ENCODE assay signal across 7 cellular contexts in the genomic region with DNA sequence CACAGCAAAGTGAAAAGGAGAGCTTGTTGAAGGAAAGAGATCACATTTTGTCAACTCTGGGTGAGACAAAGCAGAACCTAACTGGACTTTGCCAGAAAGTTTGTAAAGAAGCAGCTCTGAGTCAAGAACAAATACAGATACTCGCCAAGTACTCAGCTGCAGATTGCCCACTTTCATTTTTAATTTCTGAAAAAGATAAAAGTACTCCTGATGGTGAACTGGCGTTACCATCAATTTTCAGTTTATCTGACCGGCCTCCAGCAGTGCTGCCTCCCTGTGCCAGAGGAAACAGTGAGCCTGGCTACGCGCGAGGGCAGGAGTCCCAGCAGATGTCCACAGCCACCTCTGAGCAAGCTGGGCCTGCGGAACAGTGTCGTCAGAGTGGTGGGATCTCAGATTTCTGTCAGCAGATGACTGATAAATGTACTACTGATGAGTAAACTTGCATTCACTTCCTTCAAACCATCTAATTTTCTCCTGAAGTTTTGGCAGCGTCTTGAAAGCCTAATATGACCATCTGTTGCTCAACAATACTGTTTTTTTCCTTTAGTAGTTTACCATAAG. TPM values are rescaled to one million over a fixed set of nuclear protein-coding genes. Genes with fewer than 3 reads are reported as not detected.
DNase-seq lines count a peak whose midpoint lies in the region; ATAC-seq, FAIRE-seq and TF ChIP-seq lines count a peak whose summit lies in the region.

No MANE protein-coding gene starts in this region.

- H3K4me3 ChIP-seq in ascending aorta = peak overlapping the region; percentile 18 to 34
- H3K4me3 ChIP-seq in lower leg skin (ENCODE audit: low read depth, poor library complexity, severe bottlenecking) = no peak overlapping the region

- DNase-seq in HTR-8/SVneo (ENCODE audit: insufficient read length, low spot score) = peak; percentile 86
- peak; percentile 35 to 83 for DNase-seq in ascending aorta (ENCODE audit: low spot score in 2 of 2)
- peak; percentile 46 to 92 for DNase-seq in lower leg skin (ENCODE audit: low spot score in 2 of 2)
- peak; percentile 69 for DNase-seq in stimulated activated naive CD8-positive, alpha-beta T cell treated with anti-CD3 and anti-CD28 coated beads, Interleukin-15, Interleukin-2, amounts not matched to agents 100 U/mL and 50 U/mL, for 24 hours
- DNase-seq in LoVo (ENCODE audit: low spot score) = no peak

- WGBS in lower leg skin, 2 donors = 51 to 55% methylated on average over 9 of the region's 9 CpGs

- intact Hi-C loops in ascending aorta (cut with DNase I) = loop anchor here (2.0 to 5.0 kb wide), 2 partner anchors 44 to 160 kb away; a partner anchor contains a TSS
- intact Hi-C loops in lower leg skin (cut with DNase I; ENCODE audit: low total_unique reads) = no loop called here

- no peak for TF ChIP-seq POLR2A in lower leg skin (IDR thresholded peaks at IDR 0.05)

- peaks cover 8 to 40% of the 10 kb centered on the region in 2 donors for H3K4me1 ChIP-seq in ascending aorta

- H3K9me3 ChIP-seq in ascending aorta = no peaks in the 10 kb centered on the region

- H3K27me3 ChIP-seq in ascending aorta = no peaks in the 10 kb centered on the region

- FAIRE-seq in HTR-8/SVneo (lab: Jason Lieb, UNC) = peak; percentile 90

- H3K27ac ChIP-seq in ascending aorta = peak overlapping the region; percentile 28 to 70

- no peaks in the 10 kb centered on the region for H3K36me3 ChIP-seq in ascending aorta

- ATAC-seq in GM19025 (IDR thresholded peaks at IDR 0.05; ENCODE audit: low read depth, unreplicated experiment) = peak; percentile 75
- peak; percentile 98 for ATAC-seq in stimulated activated naive CD8-positive, alpha-beta T cell treated with anti-CD3 and anti-CD28 coated beads, Interleukin-15, Interleukin-2, amounts not matched to agents 100 U/mL and 50 U/mL, for 24 hours
- ATAC-seq in HG03097 (IDR thresholded peaks at IDR 0.05; ENCODE audit: low FRiP score, unreplicated experiment) = no peak

- TF ChIP-seq CTCF in ascending aorta (IDR thresholded peaks at IDR 0.05) (no peak), lower leg skin (IDR thresholded peaks at IDR 0.05) (no peak)

RNA-seq across cellular contexts. Expression of a gene that starts 43.8 kb away (rescaled TPM):
- 12.7 TPM for total RNA-seq in ascending aorta
- total RNA-seq in lower leg skin = 10 to 100 TPM; 87.7 to 96.4 (median 91.0) TPM
